In genomic region chr1:232585486-232585885, GRCh38 we compare ENCODE assay signal across 15 cellular contexts. TPM values are rescaled to one million over a fixed set of nuclear protein-coding genes. Genes with fewer than 3 reads are reported as not detected.
DNase-seq lines count a peak whose midpoint lies in the region; ATAC-seq and TF ChIP-seq lines count a peak whose summit lies in the region.
"Had no signal": no experiment of that assay in that cellular context is flagged by ENCODE, and none has a peak within 500 bp of the region (broad histone marks: within the 10 kb centered on the region; RNA-seq: fewer than 3 reads in every experiment).

No MANE protein-coding gene starts in this region.

- H3K4me3 ChIP-seq in heart right ventricle (no peak overlapping the region), NT2/D1 (ENCODE audit: insufficient read length, low read depth) (no peak overlapping the region)
- H3K4me3 ChIP-seq: BLaER1 had no signal

- intact Hi-C loops in heart right ventricle (cut with DNase I) (loop anchor here in 1 of 10 donors (5.0 kb wide), 1 partner anchor 37 kb away; no protein-coding TSS in a partner anchor), Right ventricle myocardium inferior (cut with DNase I) (no loop called here)

- TF ChIP-seq CTCF in heart right ventricle (IDR thresholded peaks at IDR 0.05), result no peak

- H3K9ac ChIP-seq in NT2/D1 (ENCODE audit: insufficient read length, low read depth), result no peak overlapping the region
- H3K9ac ChIP-seq: BLaER1 had no signal

- DNase-seq in heart right ventricle, result no peak
- no peak for DNase-seq in Right ventricle myocardium inferior (ENCODE audit: missing footprints)
- DNase-seq in NT2/D1 (ENCODE audit: low read depth, low spot score), result peak; percentile 30
- peak; percentile 50 for DNase-seq in foreskin melanocyte
- peak in 1 of 49 donors; percentile 14 for DNase-seq in substantia nigra (lab: John Stamatoyannopoulos, UW)
- no peak for DNase-seq in NCI-H69 (lab: John Stamatoyannopoulos, UW)
- DNase-seq in stimulated activated naive CD4-positive, alpha-beta T cell treated with Interleukin-2 at 50 U/mL for 16 hours (lab: John Stamatoyannopoulos, UW), result no peak
- DNase-seq: CD8-positive, alpha-beta T cell; KG1; NCI-H345; NCI-H524 treated with DMSO at 0.1 percent for 48 hours; OCI-M1; SIG-M5 had no signal

- H3K9me3 ChIP-seq in heart right ventricle (no peaks in the 10 kb centered on the region), NT2/D1 (ENCODE audit: insufficient read depth, low read length) (0 out of 2 replicates have a peak, but pooled peaks cover 5% of the 10 kb centered on the region)

- H3K36me3 ChIP-seq in heart right ventricle (no peaks in the 10 kb centered on the region), NT2/D1 (ENCODE audit: insufficient read depth, insufficient read length, low read length) (no peaks in the 10 kb centered on the region)
- H3K36me3 ChIP-seq: BLaER1 had no signal

- H3K27me3 ChIP-seq in heart right ventricle (no peaks in the 10 kb centered on the region), NT2/D1 (ENCODE audit: insufficient read depth, insufficient read length) (no peaks in the 10 kb centered on the region)
- H3K27me3 ChIP-seq: BLaER1 had no signal

- ATAC-seq in heart right ventricle (no peak), Right ventricle myocardium inferior (no peak), HG03139 (IDR thresholded peaks at IDR 0.05; ENCODE audit: unreplicated experiment) (no peak)
- ATAC-seq: CD8-positive, alpha-beta T cell had no signal

- H3K4me1 ChIP-seq in heart right ventricle (peaks cover 6 to 67% (median 53%) of the 10 kb centered on the region in 9 donors), NT2/D1 (ENCODE audit: insufficient read depth, insufficient read length) (peaks cover 6% of the 10 kb centered on the region)

- H3K27ac ChIP-seq in heart right ventricle, result peak overlapping the region in 6 of 10 donors; percentile 29 to 83 (median 40)
- H3K27ac ChIP-seq in substantia nigra (ENCODE audit: low read depth, low read length, poor library complexity, severe bottlenecking), result peak overlapping the region; percentile 46
- H3K27ac ChIP-seq: BLaER1 had no signal

RNA-seq across cellular contexts. Expression of gene SIPA1L2, which starts 44.4 kb away (rescaled TPM):
- total RNA-seq in heart right ventricle (100 to 1,000 TPM in 5 of 10 donors, 10 to 100 TPM in 5; 64.9 to 141 (median 101) TPM), Right ventricle myocardium inferior (120 TPM)
- polyA plus RNA-seq in heart right ventricle, result 10 to 100 TPM; 20.3 to 39.3 TPM

Comparison
In these comparisons a context has a peak if more than half of its experiments do, and no peak if none do; other contexts are left out.
1. DNase-seq: peak in NT2/D1 (single experiment) and foreskin melanocyte (single experiment); none in heart right ventricle (0 of 2), Right ventricle myocardium inferior (single experiment), NCI-H69 (single experiment) and stimulated activated naive CD4-positive, alpha-beta T cell treated with Interleukin-2 at 50 U/mL for 16 hours (single experiment).